1 cellular context compared by ENCODE assay signal in genomic region chr22:46036558-46037408, GRCh38.
TF ChIP-seq lines count a peak whose summit lies in the region.

No MANE protein-coding gene starts in this region.

TF ChIP-seq in GM23338, 12 proteins besides CTCF, POLR2A, EP300 and RAD21 (continued from another document):
- TF ChIP-seq REST (IDR thresholded peaks at IDR 0.05; ENCODE audit: unreplicated experiment) (no peak), EZH2 (IDR thresholded peaks at IDR 0.05; ENCODE audit: low read depth, unreplicated experiment) (no peak), POLR2AphosphoS5 (IDR thresholded peaks at IDR 0.05; ENCODE audit: low read depth) (no peak)
